ENCODE assay signal across 12 cellular contexts in the genomic region with DNA sequence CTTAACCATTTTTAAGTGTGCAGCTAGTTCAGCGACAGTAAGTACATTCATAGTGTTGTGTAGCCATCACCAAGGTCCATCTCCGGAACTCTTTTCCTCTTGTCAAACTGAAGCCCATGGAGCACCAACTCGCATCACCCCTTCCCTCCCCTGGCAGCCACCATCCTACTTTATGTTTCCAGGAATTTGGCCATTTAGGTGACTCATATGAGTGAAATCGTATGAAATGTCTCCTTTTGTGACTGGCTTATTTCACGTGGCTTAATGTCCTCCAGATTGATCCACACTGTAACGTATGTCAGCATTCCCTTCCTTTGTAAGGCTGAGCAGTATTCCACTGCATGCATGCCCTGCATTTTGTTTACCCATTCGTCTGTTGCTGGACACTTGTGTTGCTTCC. TPM values are rescaled to one million over a fixed set of nuclear protein-coding genes. Genes with fewer than 3 reads are reported as not detected.
DNase-seq lines count a peak whose midpoint lies in the region; ATAC-seq, FAIRE-seq and TF ChIP-seq lines count a peak whose summit lies in the region.
"Had no signal": no experiment of that assay in that cellular context is flagged by ENCODE, and none has a peak within 500 bp of the region (broad histone marks: within the 10 kb centered on the region; RNA-seq: fewer than 3 reads in every experiment).

No MANE protein-coding gene starts in this region.

- no peak overlapping the region for H3K9ac ChIP-seq in neural progenitor cell

- H3K9me3 Mint-ChIP-seq in endothelial cell (ENCODE audit: unreplicated experiment) (peaks cover 5% of the 10 kb centered on the region), neural progenitor cell (peaks cover 34% of the 10 kb centered on the region)

- H3K4me1 ChIP-seq in neural progenitor cell (no peaks in the 10 kb centered on the region), foreskin keratinocyte (no peaks in the 10 kb centered on the region)

- H3K4me3 ChIP-seq in neural progenitor cell, result no peak overlapping the region

- H3K4me3 Mint-ChIP-seq in endothelial cell (ENCODE audit: unreplicated experiment), result peak overlapping the region; percentile 60
- peak overlapping the region; percentile 21 for H3K4me3 Mint-ChIP-seq in neural progenitor cell

- peak; percentile 74 for FAIRE-seq in HTR-8/SVneo (lab: Jason Lieb, UNC)
- FAIRE-seq: GM19239 had no signal

- H2AFZ ChIP-seq in neural progenitor cell (replicated peaks), result no peak overlapping the region

- no peak for TF ChIP-seq CTCF in endothelial cell (IDR thresholded peaks at IDR 0.05; ENCODE audit: unreplicated experiment)
- no peak for TF ChIP-seq CTCF in neural progenitor cell (IDR thresholded peaks at IDR 0.05)
- TF ChIP-seq CTCF in foreskin keratinocyte (conservative IDR thresholded peaks at IDR 0.05), result no peak

- H3K27me3 Mint-ChIP-seq in endothelial cell (ENCODE audit: unreplicated experiment), result peaks cover 17% of the 10 kb centered on the region
- H3K27me3 Mint-ChIP-seq in neural progenitor cell (ENCODE audit: insufficient read depth, low read depth), result peaks cover 13% of the 10 kb centered on the region

- H3K4me1 Mint-ChIP-seq in endothelial cell (ENCODE audit: unreplicated experiment) (peaks cover 13% of the 10 kb centered on the region), neural progenitor cell (peaks cover 5% of the 10 kb centered on the region)

- H3K4me2 ChIP-seq in neural progenitor cell, result no peak overlapping the region

- no peak for ATAC-seq in foreskin keratinocyte

- DNase-seq in AG20443 (ENCODE audit: low spot score) (peak; percentile 33), HTR-8/SVneo (ENCODE audit: insufficient read length, low spot score) (no peak), endothelial cell (ENCODE audit: low spot score) (no peak), neural progenitor cell (ENCODE audit: low spot score) (no peak), NK-92 (lab: John Stamatoyannopoulos, UW; ENCODE audit: unreplicated experiment) (no peak), NCI-H1694 (lab: John Stamatoyannopoulos, UW) (no peak), NCI-H524 (lab: John Stamatoyannopoulos, UW) (no peak), foreskin keratinocyte (no peak)
- DNase-seq: activated CD4-positive, alpha-beta T cell treated with anti-CD3 and anti-CD28 coated beads, Interleukin-2, amount 50 U/mL, for 4 hours; DMS79 treated with DMSO at 0.1 percent for 48 hours had no signal

- H3K36me3 Mint-ChIP-seq in endothelial cell (ENCODE audit: low read depth, unreplicated experiment) (peaks cover 31% of the 10 kb centered on the region), neural progenitor cell (peaks cover 11% of the 10 kb centered on the region)

- no peaks in the 10 kb centered on the region for H3K36me3 ChIP-seq in neural progenitor cell
- H3K36me3 ChIP-seq: tibial nerve had no signal

- peaks cover 8% of the 10 kb centered on the region for H3K9me3 ChIP-seq in neural progenitor cell (ENCODE audit: low read depth)

- H3K27me3 ChIP-seq in neural progenitor cell (peaks cover 60% of the 10 kb centered on the region), foreskin keratinocyte (peaks cover 80% of the 10 kb centered on the region)

- no peaks in the 10 kb centered on the region for H4K20me1 ChIP-seq in neural progenitor cell (ENCODE audit: low read depth)

- H3K79me2 ChIP-seq in neural progenitor cell (ENCODE audit: low read depth), result no peaks in the 10 kb centered on the region

- no peaks in the 10 kb centered on the region for H3F3A ChIP-seq in neural progenitor cell (ENCODE audit: low read depth)

- H3K27ac Mint-ChIP-seq in endothelial cell (ENCODE audit: unreplicated experiment) (no peak overlapping the region), neural progenitor cell (no peak overlapping the region)

- H3K27ac ChIP-seq in neural progenitor cell, result no peak overlapping the region
- H3K27ac ChIP-seq in foreskin keratinocyte, result no peak overlapping the region

RNA-seq across cellular contexts. Expression of gene COL6A2, which starts 2.5 kb away (rescaled TPM):
- total RNA-seq in endothelial cell (ENCODE audit: unreplicated experiment) (378 TPM), neural progenitor cell (ENCODE audit: low replicate concordance) (5.2 and 22.8 TPM in 2 replicates), foreskin keratinocyte (0.04 and 0.17 TPM in 2 replicates)
- 0.06 and 0.13 TPM in 2 replicates for polyA plus RNA-seq in foreskin keratinocyte

RNA-seq across cellular contexts. Expression of gene FTCD, which starts 55.0 kb away (rescaled TPM):
- total RNA-seq in endothelial cell (ENCODE audit: unreplicated experiment) (1.5 TPM), neural progenitor cell (ENCODE audit: low replicate concordance) (0.96 TPM in 1 of 2 replicates, not detected in the other), foreskin keratinocyte (not detected in 2 replicates)
- not detected in 2 replicates for polyA plus RNA-seq in foreskin keratinocyte

Comparison
In these comparisons a context has a peak if more than half of its experiments do, and no peak if none do; other contexts are left out.
1. RNA of gene COL6A2, which starts 2.5 kb away (total RNA-seq): 378 TPM in endothelial cell (single experiment); 5.2 to 22.8 TPM in neural progenitor cell and 0.04 to 0.17 TPM in foreskin keratinocyte; every median in the first group is over 10 times any median in the second.